ENCODE assay signal across 8 cellular contexts in genomic region chr11:121654506-121655480, GRCh38.
DNase-seq lines count a peak whose midpoint lies in the region; ATAC-seq and TF ChIP-seq lines count a peak whose summit lies in the region.

No MANE protein-coding gene starts in this region.

- no peaks in the 10 kb centered on the region for H3K36me3 ChIP-seq in heart right ventricle
- no peaks in the 10 kb centered on the region for H3K36me3 ChIP-seq in suprapubic skin

- H3K9me3 ChIP-seq in heart right ventricle = no peaks in the 10 kb centered on the region
- H3K9me3 ChIP-seq in suprapubic skin = no peaks in the 10 kb centered on the region

- no peak for TF ChIP-seq POLR2A in suprapubic skin (IDR thresholded peaks at IDR 0.05)

- no peak for TF ChIP-seq EP300 in suprapubic skin (IDR thresholded peaks at IDR 0.05)

- H3K27me3 ChIP-seq in heart right ventricle (peaks cover 0 to 8% (median 0%) of the 10 kb centered on the region in 7 donors), suprapubic skin (no peaks in the 10 kb centered on the region)

- peak in 3 of 8 donors; percentile 0 to 3 (median 1) for ATAC-seq in heart right ventricle
- ATAC-seq in left ventricle myocardium superior = no peak

- H3K9me3 Mint-ChIP-seq in activated naive CD8-positive, alpha-beta T cell (ENCODE audit: low read depth) = no peaks in the 10 kb centered on the region

- no peaks in the 10 kb centered on the region for H3K27me3 Mint-ChIP-seq in activated naive CD8-positive, alpha-beta T cell

- H3K4me3 ChIP-seq in heart right ventricle (peak overlapping the region in 9 of 10 donors; percentile 22 to 60 (median 50)), suprapubic skin (peak overlapping the region; percentile 51)

- peaks cover 31% of the 10 kb centered on the region for H3K4me1 Mint-ChIP-seq in activated naive CD8-positive, alpha-beta T cell (ENCODE audit: low read depth)

- peaks cover 2% of the 10 kb centered on the region for H3K36me3 Mint-ChIP-seq in activated naive CD8-positive, alpha-beta T cell

- H3K27ac ChIP-seq in heart right ventricle (peak overlapping the region; percentile 82 to 96 (median 91)), suprapubic skin (peak overlapping the region; percentile 86)

- H3K27ac Mint-ChIP-seq in activated naive CD8-positive, alpha-beta T cell = peak overlapping the region; percentile 93

- intact Hi-C loops in heart right ventricle (cut with DNase I) = loop anchor here (1.0 to 10.0 kb wide), 20 partner anchors 68 to 853 kb away; no protein-coding TSS in a partner anchor
- intact Hi-C loops in left ventricle myocardium superior (cut with micrococcal nuclease) = loop anchor here (5.0 kb wide), 1 partner anchor 548 kb away; no protein-coding TSS in a partner anchor

- H3K4me1 ChIP-seq in heart right ventricle (peaks cover 0 to 28% (median 20%) of the 10 kb centered on the region in 9 donors), suprapubic skin (peaks cover 23% of the 10 kb centered on the region)

- peak overlapping the region; percentile 90 for H3K4me3 Mint-ChIP-seq in activated naive CD8-positive, alpha-beta T cell

- TF ChIP-seq CTCF in heart right ventricle (IDR thresholded peaks at IDR 0.05) (no peak), suprapubic skin (IDR thresholded peaks at IDR 0.05) (no peak)

- WGBS in heart right ventricle, 2 donors = 40 to 45% methylated on average over 15 of the region's 15 CpGs
- 22% methylated on average over 15 of the region's 15 CpGs for WGBS in suprapubic skin

- no peak for DNase-seq in heart right ventricle
- DNase-seq in left ventricle myocardium superior = no peak
- peak; percentile 58 for DNase-seq in islet precursor cell
- DNase-seq in suprapubic skin (ENCODE audit: low spot score in 2 of 2) = no peak
- no peak for DNase-seq in NCI-H2171 treated with DMSO at 0.1 percent for 48 hours (lab: John Stamatoyannopoulos, UW)
- DNase-seq in stimulated activated naive CD4-positive, alpha-beta T cell treated with Interleukin-2 at 50 U/mL for 16 hours (lab: John Stamatoyannopoulos, UW) = no peak
- DNase-seq in activated CD4-positive, alpha-beta T cell treated with anti-CD3 and anti-CD28 coated beads, Interleukin-2, amount 50 U/mL, for 48 hours = no peak
